ENCODE assay signal across 8 cellular contexts in genomic region chr5:65721050-65721774, GRCh38. TPM values are rescaled to one million over a fixed set of nuclear protein-coding genes. Genes with fewer than 3 reads are reported as not detected.
DNase-seq lines count a peak whose midpoint lies in the region; ATAC-seq and TF ChIP-seq lines count a peak whose summit lies in the region.

No MANE protein-coding gene starts in this region.

- peak; percentile 25 for DNase-seq in activated naive CD4-positive, alpha-beta T cell treated with Interleukin-2 at 50 U/mL for 16 hours
- DNase-seq in activated naive CD4-positive, alpha-beta T cell (lab: John Stamatoyannopoulos, UW): no peak
- DNase-seq in NCI-H226 (peak; percentile 22), transverse colon (peak; percentile 55)
- DNase-seq in activated CD8-positive, alpha-beta memory T cell treated with anti-CD3 and anti-CD28 coated beads, Interleukin-2, amount 50 U/mL, for 48 hours: peak; percentile 60

- in situ Hi-C loops in transverse colon (cut with MboI; ENCODE audit: low pct_ligation_motif_present in 1 of 4, low pct_unique_long_range_greater_than_20kb in 1 of 4, low sequenced_read_pairs in 3 of 4): no loop called here

- intact Hi-C loops in transverse colon (cut with DNase I; ENCODE audit: low total_unique reads): no loop called here

- H3K4me1 ChIP-seq in mononuclear cell (ENCODE audit: insufficient read depth, low read length): peaks cover 33% of the 10 kb centered on the region
- H3K4me1 ChIP-seq in transverse colon: peaks cover 0 to 14% (median 3%) of the 10 kb centered on the region in 4 donors

- no peaks in the 10 kb centered on the region for H3K36me3 ChIP-seq in transverse colon

- no peaks in the 10 kb centered on the region for H3K9me3 ChIP-seq in mononuclear cell (ENCODE audit: low read depth, low read length)
- no peaks in the 10 kb centered on the region for H3K9me3 ChIP-seq in transverse colon

- 4 to 7% methylated on average over 10 to 19 of the region's 19 CpGs for WGBS in transverse colon (ENCODE audit: low coverage in 1 of 2), 2 donors

- TF ChIP-seq EP300 in transverse colon (IDR thresholded peaks at IDR 0.05; ENCODE audit: low read depth): no peak

- no peak for TF ChIP-seq CTCF in transverse colon (IDR thresholded peaks at IDR 0.05)

- H3K27me3 ChIP-seq in mononuclear cell (ENCODE audit: insufficient read depth, low read length): no peaks in the 10 kb centered on the region
- H3K27me3 ChIP-seq in transverse colon: no peaks in the 10 kb centered on the region

- ATAC-seq in HG02870 (IDR thresholded peaks at IDR 0.05; ENCODE audit: unreplicated experiment) (peak; percentile 30), esophagus mucosa (peak; percentile 1)

- H3K4me3 ChIP-seq in mononuclear cell (ENCODE audit: low read length) (peak overlapping the region; percentile 85), transverse colon (peak overlapping the region; percentile 87 to 98 (median 89))

- TF ChIP-seq POLR2A in transverse colon (IDR thresholded peaks at IDR 0.05): no peak

- peak overlapping the region; percentile 74 to 87 (median 84) for H3K27ac ChIP-seq in transverse colon

RNA-seq across cellular contexts. Expression of gene SGTB, which starts 0.7 kb away (rescaled TPM):
- total RNA-seq in esophagus mucosa (1.9 TPM), mononuclear cell (68.0 TPM), transverse colon (1 to 10 TPM in 3 of 4 donors, under 1 TPM in 1; 0.37 to 9.2 (median 4.0) TPM)

RNA-seq across cellular contexts. Expression of gene NLN, which starts 0.8 kb away (rescaled TPM):
- total RNA-seq in esophagus mucosa (16.0 TPM), mononuclear cell (3.3 TPM), transverse colon (10 to 100 TPM in 2 of 4 donors, 1 to 10 TPM in 2; 1.6 to 16.5 (median 9.0) TPM)

Comparison
In these comparisons a context has a peak if more than half of its experiments do, and no peak if none do; other contexts are left out.
1. DNase-seq: peak in activated naive CD4-positive, alpha-beta T cell treated with Interleukin-2 at 50 U/mL for 16 hours (single experiment), NCI-H226 (single experiment), activated CD8-positive, alpha-beta memory T cell treated with anti-CD3 and anti-CD28 coated beads, Interleukin-2, amount 50 U/mL, for 48 hours (single experiment) and transverse colon (single experiment); none in activated naive CD4-positive, alpha-beta T cell (0 of 4).